11 cellular contexts compared by ENCODE assay signal in the genomic region with DNA sequence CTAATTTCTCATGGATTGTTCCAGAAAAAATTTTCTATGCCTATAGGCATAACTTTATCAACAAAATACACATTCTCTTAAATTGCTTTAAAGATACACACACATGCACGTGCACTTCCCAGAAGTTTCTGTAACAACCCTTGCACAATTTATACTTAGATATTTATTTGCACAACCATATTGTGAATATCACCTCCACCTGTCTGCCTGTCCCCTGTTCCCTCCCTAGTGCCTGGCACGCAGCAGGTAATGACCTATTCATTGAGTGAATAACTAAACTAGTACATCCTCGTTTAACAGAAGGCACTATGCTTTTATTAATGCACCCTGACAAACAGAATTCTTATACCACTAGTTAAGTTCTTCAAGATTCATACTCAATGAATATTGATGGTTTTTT.
DNase-seq lines count a peak whose midpoint lies in the region; ATAC-seq and TF ChIP-seq lines count a peak whose summit lies in the region.
"Had no signal": no experiment of that assay in that cellular context is flagged by ENCODE, and none has a peak within 500 bp of the region (broad histone marks: within the 10 kb centered on the region; RNA-seq: fewer than 3 reads in every experiment).

No MANE protein-coding gene starts in this region.

- H3K27ac Mint-ChIP-seq in activated naive CD4-positive, alpha-beta T cell treated with anti-CD3 and anti-CD28 coated beads, Interleukin-2, amount 10 ng/mL, durations not matched to agents 7 days and 5 days: peak overlapping the region; percentile 98
- H3K27ac Mint-ChIP-seq in activated B cell treated with CpG ODN at 0.5 μM for 24 hours (peak overlapping the region; percentile 93), memory B cell (peak overlapping the region; percentile 93)

- peaks cover 2% of the 10 kb centered on the region for H3K9me3 Mint-ChIP-seq in activated naive CD4-positive, alpha-beta T cell treated with anti-CD3 and anti-CD28 coated beads, Interleukin-2, amount 10 ng/mL, durations not matched to agents 7 days and 5 days
- no peaks in the 10 kb centered on the region for H3K9me3 Mint-ChIP-seq in activated B cell treated with CpG ODN at 0.5 μM for 24 hours
- H3K9me3 Mint-ChIP-seq in memory B cell: no peaks in the 10 kb centered on the region

- no peak for DNase-seq in activated naive CD4-positive, alpha-beta T cell treated with anti-CD3 and anti-CD28 coated beads, Interleukin-2, amount 10 ng/mL, durations not matched to agents 7 days and 5 days
- no peak for DNase-seq in activated naive CD4-positive, alpha-beta T cell treated with Interleukin-2 at 50 U/mL for 16 hours
- DNase-seq in activated B cell treated with CpG ODN at 0.5 μM for 24 hours (no peak), memory B cell (ENCODE audit: low spot score in 2 of 2) (no peak), DMS79 treated with DMSO at 0.1 percent for 48 hours (lab: John Stamatoyannopoulos, UW) (no peak), NCI-H2196 treated with DMSO at 0.1 percent for 48 hours (lab: John Stamatoyannopoulos, UW; ENCODE audit: unreplicated experiment) (no peak)
- DNase-seq: activated CD4-positive, CD25-positive, alpha-beta regulatory T cell; adrenal gland; NCI-H1417 treated with DMSO at 0.1 percent for 48 hours had no signal

- intact Hi-C loops in activated B cell treated with CpG ODN at 0.5 μM for 24 hours (cut with micrococcal nuclease): no loop called here

- H3K4me3 Mint-ChIP-seq in activated naive CD4-positive, alpha-beta T cell treated with anti-CD3 and anti-CD28 coated beads, Interleukin-2, amount 10 ng/mL, durations not matched to agents 7 days and 5 days: no peak overlapping the region
- no peak overlapping the region for H3K4me3 Mint-ChIP-seq in activated B cell treated with CpG ODN at 0.5 μM for 24 hours
- no peak overlapping the region for H3K4me3 Mint-ChIP-seq in memory B cell

- peaks cover 75% of the 10 kb centered on the region for H3K4me1 Mint-ChIP-seq in activated naive CD4-positive, alpha-beta T cell treated with anti-CD3 and anti-CD28 coated beads, Interleukin-2, amount 10 ng/mL, durations not matched to agents 7 days and 5 days
- peaks cover 52% of the 10 kb centered on the region for H3K4me1 Mint-ChIP-seq in activated B cell treated with CpG ODN at 0.5 μM for 24 hours
- H3K4me1 Mint-ChIP-seq in memory B cell: peaks cover 38% of the 10 kb centered on the region

- CTCF ChIA-PET in activated naive CD4-positive, alpha-beta T cell treated with anti-CD3 and anti-CD28 coated beads, Interleukin-2, amount 10 ng/mL, durations not matched to agents 7 days and 5 days (lab: Charles Lee): interaction anchor here (0.7 to 3.1 kb wide), 14 partner anchors 10 to 292 kb away, joined by 3 to 19 read pairs (median 4); no protein-coding TSS in a partner anchor
- CTCF ChIA-PET in activated B cell treated with CpG ODN at 0.5 μM for 24 hours (lab: Charles Lee): interaction anchor here (0.9 to 2.3 kb wide), 14 partner anchors 20 to 293 kb away, joined by 3 to 32 read pairs (median 4); no protein-coding TSS in a partner anchor

- peaks cover 2% of the 10 kb centered on the region for H3K36me3 Mint-ChIP-seq in activated naive CD4-positive, alpha-beta T cell treated with anti-CD3 and anti-CD28 coated beads, Interleukin-2, amount 10 ng/mL, durations not matched to agents 7 days and 5 days
- H3K36me3 Mint-ChIP-seq in activated B cell treated with CpG ODN at 0.5 μM for 24 hours (ENCODE audit: low read depth): no peaks in the 10 kb centered on the region
- H3K36me3 Mint-ChIP-seq in memory B cell: no peaks in the 10 kb centered on the region

- H3K27me3 Mint-ChIP-seq in activated naive CD4-positive, alpha-beta T cell treated with anti-CD3 and anti-CD28 coated beads, Interleukin-2, amount 10 ng/mL, durations not matched to agents 7 days and 5 days: peaks cover 7% of the 10 kb centered on the region
- H3K27me3 Mint-ChIP-seq in activated B cell treated with CpG ODN at 0.5 μM for 24 hours (no peaks in the 10 kb centered on the region), memory B cell (no peaks in the 10 kb centered on the region)

- ATAC-seq in activated B cell treated with CpG ODN at 0.5 μM for 24 hours (ENCODE audit: low read depth) (no peak), memory B cell (ENCODE audit: low read depth) (no peak), GM21381 (IDR thresholded peaks at IDR 0.05; ENCODE audit: unreplicated experiment) (no peak)

- TF ChIP-seq CTCF in activated B cell treated with CpG ODN at 0.5 μM for 24 hours (IDR thresholded peaks at IDR 0.05): no peak
- TF ChIP-seq CTCF in subcutaneous adipose tissue (IDR thresholded peaks at IDR 0.05; ENCODE audit: low read depth): peak; percentile 86

- POLR2A ChIA-PET in activated B cell treated with CpG ODN at 0.5 μM for 24 hours (lab: Charles Lee): interaction anchor here (0.5 to 2.0 kb wide), 9 partner anchors 10 to 286 kb away, joined by 3 to 14 read pairs (median 4); a partner anchor contains a TSS
